Comparison of ENCODE assay signal across 8 cellular contexts in genomic region chr9:73219985-73220626, GRCh38.
A peak's percentile ranks its signal among the peaks of the same experiment; 100 is the strongest.
DNase-seq lines count a peak whose midpoint lies in the region; ATAC-seq and TF ChIP-seq lines count a peak whose summit lies in the region.

No MANE protein-coding gene starts in this region.

- no peaks in the 10 kb centered on the region for H3K79me2 ChIP-seq in smooth muscle cell (ENCODE audit: low read depth)
- no peaks in the 10 kb centered on the region for H3K79me2 ChIP-seq in neural progenitor cell (ENCODE audit: low read depth)

- no peaks in the 10 kb centered on the region for H3K9me3 ChIP-seq in smooth muscle cell (replicated peaks; ENCODE audit: low read depth)
- H3K9me3 ChIP-seq in neural progenitor cell (ENCODE audit: low read depth): no peaks in the 10 kb centered on the region
- H3K9me3 ChIP-seq in tibial artery: no peaks in the 10 kb centered on the region

- H4K20me1 ChIP-seq in smooth muscle cell (ENCODE audit: low read depth) (no peaks in the 10 kb centered on the region), neural progenitor cell (ENCODE audit: low read depth) (no peaks in the 10 kb centered on the region)

- H3K4me1 ChIP-seq in smooth muscle cell (ENCODE audit: low read depth) (peaks cover 10% of the 10 kb centered on the region), neural progenitor cell (peaks cover 11% of the 10 kb centered on the region), tibial artery (no peaks in the 10 kb centered on the region)

- H2AFZ ChIP-seq in smooth muscle cell (ENCODE audit: low read depth): no peak overlapping the region
- no peak overlapping the region for H2AFZ ChIP-seq in neural progenitor cell (replicated peaks)

- no peaks in the 10 kb centered on the region for H3K9me3 Mint-ChIP-seq in activated T-cell treated with anti-CD3 and anti-CD28 coated beads, Interleukin-2, amount 50 U/mL, for 72 hours
- H3K9me3 Mint-ChIP-seq in neural progenitor cell (peaks cover 13% of the 10 kb centered on the region), glutamatergic neuron (ENCODE audit: unreplicated experiment) (peaks cover 3% of the 10 kb centered on the region)

- H3K27me3 Mint-ChIP-seq in activated T-cell treated with anti-CD3 and anti-CD28 coated beads, Interleukin-2, amount 50 U/mL, for 72 hours (ENCODE audit: low read depth): peaks cover 61% of the 10 kb centered on the region
- peaks cover 3% of the 10 kb centered on the region for H3K27me3 Mint-ChIP-seq in neural progenitor cell (ENCODE audit: insufficient read depth, low read depth)
- H3K27me3 Mint-ChIP-seq in glutamatergic neuron (ENCODE audit: unreplicated experiment): no peaks in the 10 kb centered on the region

- H3K27me3 ChIP-seq in smooth muscle cell (ENCODE audit: low read depth) (no peaks in the 10 kb centered on the region), neural progenitor cell (no peaks in the 10 kb centered on the region), tibial artery (peaks cover 0 to 6% of the 10 kb centered on the region in 2 donors)

- H3F3A ChIP-seq in smooth muscle cell (ENCODE audit: low read depth): no peaks in the 10 kb centered on the region
- no peaks in the 10 kb centered on the region for H3F3A ChIP-seq in neural progenitor cell (ENCODE audit: low read depth)

- ATAC-seq in GM19023 (IDR thresholded peaks at IDR 0.05; ENCODE audit: unreplicated experiment) (peak; percentile 91), HG03097 (IDR thresholded peaks at IDR 0.05; ENCODE audit: low FRiP score, unreplicated experiment) (peak; percentile 87)
- ATAC-seq in activated T-cell treated with anti-CD3 and anti-CD28 coated beads, Interleukin-2, amount 50 U/mL, for 72 hours (replicated peaks in 1 of 2): peak; percentile 92 to 94

- H3K27ac ChIP-seq in smooth muscle cell (ENCODE audit: low read depth): peak overlapping the region; percentile 90
- no peak overlapping the region for H3K27ac ChIP-seq in neural progenitor cell
- H3K27ac ChIP-seq in tibial artery: no peak overlapping the region

- intact Hi-C loops in tibial artery (cut with DNase I; ENCODE audit: low total_unique reads): no loop called here

- no peaks in the 10 kb centered on the region for H3K36me3 ChIP-seq in smooth muscle cell (ENCODE audit: low read depth)
- peaks cover 5% of the 10 kb centered on the region for H3K36me3 ChIP-seq in neural progenitor cell
- H3K36me3 ChIP-seq in tibial artery: no peaks in the 10 kb centered on the region

- peak overlapping the region; percentile 70 for H3K9ac ChIP-seq in smooth muscle cell (ENCODE audit: low read depth)
- no peak overlapping the region for H3K9ac ChIP-seq in neural progenitor cell

- H3K4me3 Mint-ChIP-seq in activated T-cell treated with anti-CD3 and anti-CD28 coated beads, Interleukin-2, amount 50 U/mL, for 72 hours: peak overlapping the region; percentile 28 to 62
- H3K4me3 Mint-ChIP-seq in neural progenitor cell: no peak overlapping the region
- no peak overlapping the region for H3K4me3 Mint-ChIP-seq in glutamatergic neuron (ENCODE audit: unreplicated experiment)

- peaks cover 0 to 3% of the 10 kb centered on the region in 2 donors for H3K36me3 Mint-ChIP-seq in activated T-cell treated with anti-CD3 and anti-CD28 coated beads, Interleukin-2, amount 50 U/mL, for 72 hours (ENCODE audit: insufficient read depth in 2 of 2)
- H3K36me3 Mint-ChIP-seq in neural progenitor cell: peaks cover 2% of the 10 kb centered on the region
- H3K36me3 Mint-ChIP-seq in glutamatergic neuron (ENCODE audit: unreplicated experiment): no peaks in the 10 kb centered on the region

- H3K4me1 Mint-ChIP-seq in activated T-cell treated with anti-CD3 and anti-CD28 coated beads, Interleukin-2, amount 50 U/mL, for 72 hours (ENCODE audit: low read depth): peaks cover 32% of the 10 kb centered on the region
- H3K4me1 Mint-ChIP-seq in neural progenitor cell: peaks cover 7% of the 10 kb centered on the region
- no peaks in the 10 kb centered on the region for H3K4me1 Mint-ChIP-seq in glutamatergic neuron (ENCODE audit: low read depth, unreplicated experiment)

- H3K4me2 ChIP-seq in smooth muscle cell (peak overlapping the region; percentile 64), neural progenitor cell (no peak overlapping the region)

- peak; percentile 2 for DNase-seq in ACHN
- DNase-seq in activated T-cell treated with anti-CD3 and anti-CD28 coated beads, Interleukin-2, amount 50 U/mL, for 72 hours: peak; percentile 40 to 58
- no peak for DNase-seq in smooth muscle cell (lab: John Stamatoyannopoulos, UW; ENCODE audit: unreplicated experiment)
- DNase-seq in neural progenitor cell (ENCODE audit: low spot score): no peak
- no peak for DNase-seq in glutamatergic neuron
- DNase-seq in tibial artery: no peak

- in situ Hi-C loops in ACHN (cut with HindIII; ENCODE audit: low pct_ligation_motif_present, low pct_unique_long_range_greater_than_20kb, low sequenced_read_pairs): no loop called here

- H3K4me3 ChIP-seq in smooth muscle cell (no peak overlapping the region), neural progenitor cell (no peak overlapping the region), tibial artery (no peak overlapping the region)

- 24% methylated on average over 1 of the region's 1 CpG for WGBS in smooth muscle cell (ENCODE audit: low lambda C conversion rate)

- TF ChIP-seq CTCF in smooth muscle cell (IDR thresholded peaks at IDR 0.05; ENCODE audit: borderline replicate concordance, insufficient read depth, poor library complexity, severe bottlenecking) (no peak), neural progenitor cell (IDR thresholded peaks at IDR 0.05) (no peak), glutamatergic neuron (IDR thresholded peaks at IDR 0.05; ENCODE audit: partially characterized antibody, unreplicated experiment) (no peak), tibial artery (IDR thresholded peaks at IDR 0.05) (no peak)

- peak overlapping the region; percentile 39 for H3K27ac Mint-ChIP-seq in activated T-cell treated with anti-CD3 and anti-CD28 coated beads, Interleukin-2, amount 50 U/mL, for 72 hours
- no peak overlapping the region for H3K27ac Mint-ChIP-seq in neural progenitor cell
- H3K27ac Mint-ChIP-seq in glutamatergic neuron (ENCODE audit: unreplicated experiment): no peak overlapping the region

Comparison
In these comparisons a context has a peak if more than half of its experiments do, and no peak if none do; other contexts are left out.
1. DNase-seq: peak in ACHN (single experiment) and activated T-cell treated with anti-CD3 and anti-CD28 coated beads, Interleukin-2, amount 50 U/mL, for 72 hours (2 of 2); none in smooth muscle cell (single experiment), neural progenitor cell (single experiment), glutamatergic neuron (single experiment) and tibial artery (0 of 2).
2. H3K4me3 Mint-ChIP-seq: peak in activated T-cell treated with anti-CD3 and anti-CD28 coated beads, Interleukin-2, amount 50 U/mL, for 72 hours (2 of 2); none in neural progenitor cell (single experiment) and glutamatergic neuron (single experiment).
3. Peak in every context shown above with its lines, with median percentiles within 50 percentile points of each other: ATAC-seq.